Comparison of ENCODE assay signal across 20 cellular contexts in the genomic region with DNA sequence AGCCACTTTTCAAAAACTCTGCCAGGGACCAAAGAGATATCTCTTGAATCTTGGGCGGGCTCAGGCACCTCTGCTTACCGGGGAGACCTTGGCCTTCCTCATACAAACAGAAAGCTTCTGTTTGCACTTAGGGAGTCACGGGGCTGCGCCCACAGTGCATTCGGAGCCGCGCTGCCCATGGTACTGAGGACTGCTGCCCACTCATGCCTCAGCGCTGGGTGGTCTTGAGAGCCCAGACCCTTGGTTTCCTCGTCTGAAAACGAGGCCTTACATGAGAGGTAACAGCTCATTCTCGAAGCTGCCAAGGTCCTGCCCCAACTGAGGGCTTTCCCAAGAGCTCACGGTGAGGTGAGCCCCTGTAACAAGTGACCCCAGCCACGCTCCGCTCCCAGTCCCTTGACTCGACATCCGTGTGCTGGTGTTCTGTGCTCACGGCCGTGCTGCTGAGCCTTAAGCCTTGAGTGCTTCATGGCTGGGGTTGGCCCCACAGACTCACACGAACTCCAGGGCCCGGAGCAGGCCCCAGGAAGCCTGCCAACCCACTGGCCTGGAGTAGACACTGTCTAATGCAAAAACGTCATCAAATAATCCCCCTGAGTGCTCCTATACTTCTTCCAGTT. TPM values are rescaled to one million over a fixed set of nuclear protein-coding genes. Genes with fewer than 3 reads are reported as not detected.
DNase-seq lines count a peak whose midpoint lies in the region; ATAC-seq and TF ChIP-seq lines count a peak whose summit lies in the region.
"Had no signal": no experiment of that assay in that cellular context is flagged by ENCODE, and none has a peak within 500 bp of the region (broad histone marks: within the 10 kb centered on the region; RNA-seq: fewer than 3 reads in every experiment).

No MANE protein-coding gene starts in this region.

- TF ChIP-seq CTCF in OCI-LY7 (conservative IDR thresholded peaks at IDR 0.05; ENCODE audit: low read length): no peak

- no peaks in the 10 kb centered on the region for H3K79me2 ChIP-seq in OCI-LY7 (ENCODE audit: insufficient read depth, low read depth, low read length)

- peaks cover 62% of the 10 kb centered on the region for H3K36me3 Mint-ChIP-seq in activated CD4-positive, alpha-beta T cell treated with anti-CD3 and anti-CD28 coated beads for 36 hours (ENCODE audit: low read depth)
- peaks cover 63 to 91% of the 10 kb centered on the region in 2 donors for H3K36me3 Mint-ChIP-seq in CD4-positive, alpha-beta memory T cell
- H3K36me3 Mint-ChIP-seq in activated naive CD8-positive, alpha-beta T cell: no peaks in the 10 kb centered on the region
- H3K36me3 Mint-ChIP-seq in natural killer cell treated with Interleukin-12 subunit alpha and Interleukin-12 subunit beta and Interleukin-15 and Interleukin-18, amount 100 ng/mL, for 72 hours: peaks cover 6% of the 10 kb centered on the region

- peaks cover under 1% of the 10 kb centered on the region for H3K4me1 ChIP-seq in CD4-positive, alpha-beta memory T cell (ENCODE audit: insufficient read depth, low read length)
- H3K4me1 ChIP-seq in effector memory CD4-positive, alpha-beta T cell (ENCODE audit: control insufficient read depth, insufficient read depth, low read length, poor library complexity, severe bottlenecking): no peaks in the 10 kb centered on the region
- peaks cover under 1% of the 10 kb centered on the region for H3K4me1 ChIP-seq in OCI-LY7 (ENCODE audit: insufficient read depth, low read length, poor library complexity, severe bottlenecking)
- H3K4me1 ChIP-seq: left ventricle myocardium inferior had no signal

- peaks cover 94% of the 10 kb centered on the region for H3K36me3 ChIP-seq in CD4-positive, alpha-beta memory T cell (ENCODE audit: insufficient read depth, low read length)
- peaks cover 99% of the 10 kb centered on the region for H3K36me3 ChIP-seq in effector memory CD4-positive, alpha-beta T cell (ENCODE audit: control insufficient read depth, insufficient read depth, low read length)
- peaks cover 98% of the 10 kb centered on the region for H3K36me3 ChIP-seq in OCI-LY7 (ENCODE audit: insufficient read depth, low read length)
- H3K36me3 ChIP-seq: cardiac muscle cell, left ventricle myocardium inferior, thyroid gland had no signal

- H3K27ac ChIP-seq in CD4-positive, alpha-beta memory T cell (ENCODE audit: low read depth, low read length): no peak overlapping the region
- H3K27ac ChIP-seq in effector memory CD4-positive, alpha-beta T cell (ENCODE audit: insufficient read depth, low read length, poor library complexity, severe bottlenecking): no peak overlapping the region
- H3K27ac ChIP-seq in OCI-LY7 (ENCODE audit: low read depth, low read length, poor library complexity, severe bottlenecking): no peak overlapping the region
- H3K27ac ChIP-seq: cardiac muscle cell, KMS-11, left ventricle myocardium inferior, thyroid gland had no signal

- H3K9me3 Mint-ChIP-seq in activated CD4-positive, alpha-beta T cell treated with anti-CD3 and anti-CD28 coated beads for 36 hours (ENCODE audit: low read depth): no peaks in the 10 kb centered on the region
- peaks cover 0 to 7% (median 0%) of the 10 kb centered on the region in 8 donors for H3K9me3 Mint-ChIP-seq in CD4-positive, alpha-beta memory T cell
- no peaks in the 10 kb centered on the region for H3K9me3 Mint-ChIP-seq in activated naive CD8-positive, alpha-beta T cell (ENCODE audit: low read depth)
- H3K9me3 Mint-ChIP-seq in natural killer cell treated with Interleukin-12 subunit alpha and Interleukin-12 subunit beta and Interleukin-15 and Interleukin-18, amount 100 ng/mL, for 72 hours: no peaks in the 10 kb centered on the region
- H3K9me3 Mint-ChIP-seq: activated T-helper 2 cell treated with anti-CD3 and anti-CD28 coated beads, Interferon-gamma antibody, Interleukin-2, Interleukin-4, amounts not matched to agents 10 μg/mL and 5 μg/mL and 100 μg/mL, durations not matched to agents 14 hours and 24 hours and 36 hours; dendritic cell treated with granulocyte-macrophage colony-stimulating factor and Interleukin-4, amounts not matched to agents 40 ng/mL and 50 ng/mL, for 4 days had no signal

- POLR2A ChIA-PET in activated CD4-positive, alpha-beta T cell treated with anti-CD3 and anti-CD28 coated beads for 36 hours (lab: Charles Lee): interaction anchor here (0.6 kb wide), 1 partner anchor 491 kb away, joined by 3 read pairs; no protein-coding TSS in a partner anchor
- POLR2A ChIA-PET in CD4-positive, alpha-beta memory T cell (lab: Charles Lee; ENCODE audit: partially characterized antibody): interaction anchor here (1.3 to 1.6 kb wide), 2 partner anchors 19 to 25 kb away, joined by 3 to 4 read pairs; no protein-coding TSS in a partner anchor
- POLR2A ChIA-PET in OCI-LY7 (lab: Charles Lee): no interaction called here

- peak overlapping the region; percentile 29 for H3K27ac Mint-ChIP-seq in activated CD4-positive, alpha-beta T cell treated with anti-CD3 and anti-CD28 coated beads for 36 hours
- peak overlapping the region in 5 of 7 donors; percentile 11 to 91 (median 67) for H3K27ac Mint-ChIP-seq in CD4-positive, alpha-beta memory T cell
- peak overlapping the region; percentile 86 for H3K27ac Mint-ChIP-seq in activated naive CD8-positive, alpha-beta T cell
- peak overlapping the region; percentile 71 to 95 for H3K27ac Mint-ChIP-seq in natural killer cell treated with Interleukin-12 subunit alpha and Interleukin-12 subunit beta and Interleukin-15 and Interleukin-18, amount 100 ng/mL, for 72 hours
- H3K27ac Mint-ChIP-seq: B cell had no signal

- intact Hi-C loops in activated CD4-positive, alpha-beta T cell treated with anti-CD3 and anti-CD28 coated beads for 36 hours (cut with DNase I, micrococcal nuclease): no loop called here
- intact Hi-C loops in CD4-positive, alpha-beta memory T cell (cut with micrococcal nuclease): no loop called here
- intact Hi-C loops in OCI-LY7 (cut with micrococcal nuclease; ENCODE audit: unreplicated experiment): no loop called here

- no peak for ATAC-seq in activated CD4-positive, alpha-beta T cell treated with anti-CD3 and anti-CD28 coated beads for 36 hours
- no peak for ATAC-seq in natural killer cell treated with Interleukin-12 subunit alpha and Interleukin-12 subunit beta and Interleukin-15 and Interleukin-18, amount 100 ng/mL, for 72 hours
- no peak for ATAC-seq in HG02981 (IDR thresholded peaks at IDR 0.05; ENCODE audit: unreplicated experiment)

- H3K4me1 Mint-ChIP-seq in activated CD4-positive, alpha-beta T cell treated with anti-CD3 and anti-CD28 coated beads for 36 hours: no peaks in the 10 kb centered on the region
- peaks cover 0 to 5% (median under 1%) of the 10 kb centered on the region in 4 donors for H3K4me1 Mint-ChIP-seq in CD4-positive, alpha-beta memory T cell
- H3K4me1 Mint-ChIP-seq in activated naive CD8-positive, alpha-beta T cell (ENCODE audit: low read depth): peaks cover 4% of the 10 kb centered on the region
- H3K4me1 Mint-ChIP-seq in natural killer cell treated with Interleukin-12 subunit alpha and Interleukin-12 subunit beta and Interleukin-15 and Interleukin-18, amount 100 ng/mL, for 72 hours (ENCODE audit: low read depth in 2 of 2): peaks cover 12 to 23% of the 10 kb centered on the region in 2 donors
- H3K4me1 Mint-ChIP-seq: B cell had no signal

- CTCF ChIA-PET in activated CD4-positive, alpha-beta T cell treated with anti-CD3 and anti-CD28 coated beads for 36 hours (lab: Charles Lee): interaction anchor here (0.8 to 10.0 kb wide), 6 partner anchors 9 to 210 kb away, joined by 3 to 253 read pairs (median 4); no protein-coding TSS in a partner anchor
- CTCF ChIA-PET in CD4-positive, alpha-beta memory T cell (lab: Charles Lee; ENCODE audit: partially characterized antibody): interaction anchor here (1.1 to 25.0 kb wide), 2 partner anchors 14 to 117 kb away, joined by 3 to 480 read pairs; no protein-coding TSS in a partner anchor
- CTCF ChIA-PET in OCI-LY7 (lab: Charles Lee; ENCODE audit: unreplicated experiment): interaction anchor here (0.6 kb wide), 1 partner anchor 39 kb away, joined by 3 read pairs; no protein-coding TSS in a partner anchor

- H4K20me1 ChIP-seq in OCI-LY7 (ENCODE audit: insufficient read depth, low read length): no peaks in the 10 kb centered on the region

- H3K4me3 Mint-ChIP-seq in activated CD4-positive, alpha-beta T cell treated with anti-CD3 and anti-CD28 coated beads for 36 hours: no peak overlapping the region
- H3K4me3 Mint-ChIP-seq in CD4-positive, alpha-beta memory T cell: no peak overlapping the region
- H3K4me3 Mint-ChIP-seq in activated naive CD8-positive, alpha-beta T cell: no peak overlapping the region
- H3K4me3 Mint-ChIP-seq in natural killer cell treated with Interleukin-12 subunit alpha and Interleukin-12 subunit beta and Interleukin-15 and Interleukin-18, amount 100 ng/mL, for 72 hours: no peak overlapping the region
- H3K4me3 Mint-ChIP-seq: B cell; dendritic cell treated with granulocyte-macrophage colony-stimulating factor and Interleukin-4, amounts not matched to agents 40 ng/mL and 50 ng/mL, for 4 days had no signal

- H3K9me3 ChIP-seq in CD4-positive, alpha-beta memory T cell (ENCODE audit: control insufficient read depth in 1 of 2, low read length in 2 of 2): no peaks in the 10 kb centered on the region
- no peaks in the 10 kb centered on the region for H3K9me3 ChIP-seq in effector memory CD4-positive, alpha-beta T cell (ENCODE audit: control insufficient read depth, low read length)
- H3K9me3 ChIP-seq in OCI-LY7 (ENCODE audit: low read length): no peaks in the 10 kb centered on the region
- H3K9me3 ChIP-seq: left ventricle myocardium inferior, thyroid gland had no signal

- H2AFZ ChIP-seq in OCI-LY7 (ENCODE audit: low read length): no peak overlapping the region

- H3K27me3 ChIP-seq in CD4-positive, alpha-beta memory T cell (ENCODE audit: insufficient read depth, low read length): no peaks in the 10 kb centered on the region
- no peaks in the 10 kb centered on the region for H3K27me3 ChIP-seq in effector memory CD4-positive, alpha-beta T cell (replicated peaks; ENCODE audit: control insufficient read depth, insufficient read depth, low read length, poor library complexity, severe bottlenecking)
- H3K27me3 ChIP-seq: thyroid gland had no signal

- no peaks in the 10 kb centered on the region for H3K9me2 ChIP-seq in OCI-LY7 (ENCODE audit: insufficient read depth, low read length)

- no peak for DNase-seq in activated CD4-positive, alpha-beta T cell treated with anti-CD3 and anti-CD28 coated beads for 36 hours
- no peak for DNase-seq in activated CD4-positive, alpha-beta T cell treated with anti-CD3 and anti-CD28 coated beads, Interleukin-2, amount 50 U/mL, for 1 hour
- DNase-seq in CD4-positive, alpha-beta memory T cell: peak in 1 of 5 donors; percentile 13
- peak; percentile 39 for DNase-seq in natural killer cell treated with Interleukin-12 subunit alpha and Interleukin-12 subunit beta and Interleukin-15 and Interleukin-18, amount 100 ng/mL, for 72 hours (ENCODE audit: low spot score)
- no peak for DNase-seq in effector memory CD4-positive, alpha-beta T cell
- DNase-seq in OCI-LY7 (ENCODE audit: low spot score): no peak
- DNase-seq: activated CD8-positive, alpha-beta memory T cell treated with anti-CD3 and anti-CD28 coated beads for 24 hours; EL; left ventricle myocardium inferior; NCI-H146; NCI-H524 had no signal

- no TSS peak for BruUV-seq in OCI-LY7 (replicated peaks; lab: Mats Ljungman, UMichigan)

- H3K27me3 Mint-ChIP-seq in activated CD4-positive, alpha-beta T cell treated with anti-CD3 and anti-CD28 coated beads for 36 hours: no peaks in the 10 kb centered on the region
- no peaks in the 10 kb centered on the region for H3K27me3 Mint-ChIP-seq in CD4-positive, alpha-beta memory T cell
- H3K27me3 Mint-ChIP-seq in activated naive CD8-positive, alpha-beta T cell: no peaks in the 10 kb centered on the region
- no peaks in the 10 kb centered on the region for H3K27me3 Mint-ChIP-seq in natural killer cell treated with Interleukin-12 subunit alpha and Interleukin-12 subunit beta and Interleukin-15 and Interleukin-18, amount 100 ng/mL, for 72 hours
- H3K27me3 Mint-ChIP-seq: B cell; dendritic cell treated with granulocyte-macrophage colony-stimulating factor and Interleukin-4, amounts not matched to agents 40 ng/mL and 50 ng/mL, for 4 days had no signal

- no peak overlapping the region for H3K4me2 ChIP-seq in OCI-LY7 (ENCODE audit: low read length)
- H3K4me2 ChIP-seq: KMS-11 had no signal

- no peak overlapping the region for H3K4me3 ChIP-seq in CD4-positive, alpha-beta memory T cell (ENCODE audit: low read length in 2 of 2)
- no peak overlapping the region for H3K4me3 ChIP-seq in effector memory CD4-positive, alpha-beta T cell (ENCODE audit: insufficient read depth, low read depth, low read length, poor library complexity, severe bottlenecking)
- H3K4me3 ChIP-seq in OCI-LY7 (ENCODE audit: low read depth, low read length, poor library complexity, severe bottlenecking): no peak overlapping the region
- H3K4me3 ChIP-seq: cardiac muscle cell, left ventricle myocardium inferior, thyroid gland had no signal

RNA-seq across cellular contexts. Expression of a gene that starts 47.4 kb away (rescaled TPM):
- total RNA-seq in activated CD4-positive, alpha-beta T cell treated with anti-CD3 and anti-CD28 coated beads for 36 hours: 10 to 100 TPM in 1 of 2 experiments, 1 to 10 TPM in 1; 9.4 to 11.2 TPM
- total RNA-seq in CD4-positive, alpha-beta memory T cell: 10 to 100 TPM; 10.6 to 10.8 TPM
- polyA plus RNA-seq in CD4-positive, alpha-beta memory T cell: 1 to 10 TPM; 3.0 to 8.3 TPM
- total RNA-seq in natural killer cell treated with Interleukin-12 subunit alpha and Interleukin-12 subunit beta and Interleukin-15 and Interleukin-18, amount 100 ng/mL, for 72 hours: 10 to 100 TPM; 17.4 to 30.2 TPM
- 0.13 and 0.85 TPM in 2 replicates for total RNA-seq in OCI-LY7 (2014; rRNA removed; shearing (Covaris generic))
- 0.41 and 0.84 TPM in 2 replicates for total RNA-seq in OCI-LY7 (2022)
- total RNA-seq: SK-MEL-5 had no signal

Comparison
In these comparisons a context has a peak if more than half of its experiments do, and no peak if none do; other contexts are left out.
1. H3K27ac Mint-ChIP-seq: peak in every context shown above with its lines; median percentile 86 in activated naive CD8-positive, alpha-beta T cell; 83 in natural killer cell treated with Interleukin-12 subunit alpha and Interleukin-12 subunit beta and Interleukin-15 and Interleukin-18, amount 100 ng/mL, for 72 hours; 67 in CD4-positive, alpha-beta memory T cell; 29 in activated CD4-positive, alpha-beta T cell treated with anti-CD3 and anti-CD28 coated beads for 36 hours.
2. RNA of a gene that starts 47.4 kb away (total RNA-seq): 17.4 to 30.2 TPM in natural killer cell treated with Interleukin-12 subunit alpha and Interleukin-12 subunit beta and Interleukin-15 and Interleukin-18, amount 100 ng/mL, for 72 hours, 9.4 to 11.2 TPM in activated CD4-positive, alpha-beta T cell treated with anti-CD3 and anti-CD28 coated beads for 36 hours and 10.6 to 10.8 TPM in CD4-positive, alpha-beta memory T cell; 0.13 to 0.85 TPM in OCI-LY7; every median in the first group is over 4 times any median in the second.